Comparison of ENCODE assay signal across 20 cellular contexts in genomic region chr5:94689871-94690270, GRCh38.
DNase-seq lines count a peak whose midpoint lies in the region; ATAC-seq and TF ChIP-seq lines count a peak whose summit lies in the region.
"Had no signal": no experiment of that assay in that cellular context is flagged by ENCODE, and none has a peak within 500 bp of the region (broad histone marks: within the 10 kb centered on the region; RNA-seq: fewer than 3 reads in every experiment).

No MANE protein-coding gene starts in this region.

- H3K9me3 Mint-ChIP-seq in stimulated activated naive CD8-positive, alpha-beta T cell treated with anti-CD3 and anti-CD28 coated beads, Interleukin-15, Interleukin-2, amounts not matched to agents 100 ng/mL and 50 ng/mL, for 24 hours: no peaks in the 10 kb centered on the region
- no peaks in the 10 kb centered on the region for H3K9me3 Mint-ChIP-seq in stimulated activated naive CD8-positive, alpha-beta T cell treated with anti-CD3 and anti-CD28 coated beads, Interleukin-15, amount 100 ng/mL, for 72 hours
- no peaks in the 10 kb centered on the region for H3K9me3 Mint-ChIP-seq in endodermal cell
- H3K9me3 Mint-ChIP-seq: CD8-positive, alpha-beta memory T cell had no signal

- H3K9me3 ChIP-seq in T-helper 17 cell (ENCODE audit: control insufficient read depth, low read length, poor library complexity, severe bottlenecking): no peaks in the 10 kb centered on the region
- no peaks in the 10 kb centered on the region for H3K9me3 ChIP-seq in endodermal cell (ENCODE audit: control insufficient read depth, low read length)
- H3K9me3 ChIP-seq: BLaER1 treated with 17β-estradiol and CSF1 and Interleukin-3, amounts not matched to agents 10 nM and 100 nM; Peyer's patch; SJSA1 had no signal

- no peak for ATAC-seq in stimulated activated naive CD8-positive, alpha-beta T cell treated with anti-CD3 and anti-CD28 coated beads, Interleukin-15, amount 100 ng/mL, for 72 hours
- no peak for ATAC-seq in T-helper 17 cell
- ATAC-seq in GM21423 (IDR thresholded peaks at IDR 0.05; ENCODE audit: unreplicated experiment): no peak
- no peak for ATAC-seq in HG02763 (IDR thresholded peaks at IDR 0.05; ENCODE audit: unreplicated experiment)

- peak overlapping the region; percentile 12 for H3K27ac Mint-ChIP-seq in stimulated activated naive CD8-positive, alpha-beta T cell treated with anti-CD3 and anti-CD28 coated beads, Interleukin-15, Interleukin-2, amounts not matched to agents 100 ng/mL and 50 ng/mL, for 24 hours
- H3K27ac Mint-ChIP-seq in stimulated activated naive CD8-positive, alpha-beta T cell treated with anti-CD3 and anti-CD28 coated beads, Interleukin-15, amount 100 ng/mL, for 72 hours: no peak overlapping the region
- peak overlapping the region; percentile 51 for H3K27ac Mint-ChIP-seq in T-helper 17 cell
- H3K27ac Mint-ChIP-seq in endodermal cell: no peak overlapping the region

- no peak overlapping the region for H3K9ac ChIP-seq in endodermal cell (ENCODE audit: extremely low read depth, low read length, poor library complexity, severe bottlenecking)
- H3K9ac ChIP-seq: BLaER1 treated with 17β-estradiol and CSF1 and Interleukin-3, amounts not matched to agents 10 nM and 100 nM; GM23248 had no signal

- H3K36me3 ChIP-seq in endodermal cell (ENCODE audit: control insufficient read depth, insufficient read depth, low read length): peaks cover 59% of the 10 kb centered on the region

- H3K36me3 Mint-ChIP-seq in stimulated activated naive CD8-positive, alpha-beta T cell treated with anti-CD3 and anti-CD28 coated beads, Interleukin-15, Interleukin-2, amounts not matched to agents 100 ng/mL and 50 ng/mL, for 24 hours (ENCODE audit: low read depth): peaks cover 54% of the 10 kb centered on the region
- H3K36me3 Mint-ChIP-seq in T-helper 17 cell (ENCODE audit: low read depth) (peaks cover 6% of the 10 kb centered on the region), endodermal cell (ENCODE audit: low read depth) (peaks cover 28% of the 10 kb centered on the region)

- peak overlapping the region; percentile 56 for H3K27ac ChIP-seq in endodermal cell (ENCODE audit: low read depth, low read length)
- H3K27ac ChIP-seq: BLaER1 treated with 17β-estradiol and CSF1 and Interleukin-3, amounts not matched to agents 10 nM and 100 nM; GM23248; Peyer's patch; SJSA1 had no signal

- no peak for DNase-seq in stimulated activated naive CD8-positive, alpha-beta T cell treated with anti-CD3 and anti-CD28 coated beads, Interleukin-15, amount 100 ng/mL, for 72 hours
- DNase-seq in T-helper 17 cell (no peak), endodermal cell (no peak), NCI-H82 (lab: John Stamatoyannopoulos, UW) (no peak)
- DNase-seq: CD8-positive, alpha-beta memory T cell; GDM1; GM23248; HCEC 1CT; KBM-7; NCI-H1417 treated with DMSO at 0.1 percent for 48 hours; NCI-H2029; NCI-H345; NCI-H526; NK-92 treated with Interleukin-12 subunit alpha and Interleukin-12 subunit beta, amount 100 ng/mL, for 24 hours; Peyer's patch had no signal

- no peak overlapping the region for H3K4me3 ChIP-seq in endodermal cell (ENCODE audit: low read length)
- H3K4me3 ChIP-seq: BLaER1 treated with 17β-estradiol and CSF1 and Interleukin-3, amounts not matched to agents 10 nM and 100 nM; GM23248; Peyer's patch; SJSA1 had no signal

- no peaks in the 10 kb centered on the region for H3K4me1 ChIP-seq in endodermal cell (ENCODE audit: control insufficient read depth, insufficient read depth, low read length)
- H3K4me1 ChIP-seq: BLaER1 treated with 17β-estradiol and CSF1 and Interleukin-3, amounts not matched to agents 10 nM and 100 nM; Peyer's patch had no signal

- TF ChIP-seq CTCF in endodermal cell (conservative IDR thresholded peaks at IDR 0.05): no peak

- WGBS in endodermal cell (ENCODE audit: insufficient coverage in 1 of 2, insufficient read length in 1 of 2), 2 experiments: 83% methylated on average over 1 of the region's 1 CpG; no CpG with 5 or more reads in 1 of the 2 experiments

- no peaks in the 10 kb centered on the region for H3K27me3 Mint-ChIP-seq in stimulated activated naive CD8-positive, alpha-beta T cell treated with anti-CD3 and anti-CD28 coated beads, Interleukin-15, Interleukin-2, amounts not matched to agents 100 ng/mL and 50 ng/mL, for 24 hours
- H3K27me3 Mint-ChIP-seq in stimulated activated naive CD8-positive, alpha-beta T cell treated with anti-CD3 and anti-CD28 coated beads, Interleukin-15, amount 100 ng/mL, for 72 hours: no peaks in the 10 kb centered on the region
- H3K27me3 Mint-ChIP-seq in T-helper 17 cell (no peaks in the 10 kb centered on the region), endodermal cell (ENCODE audit: insufficient read depth) (no peaks in the 10 kb centered on the region)
- H3K27me3 Mint-ChIP-seq: CD8-positive, alpha-beta memory T cell had no signal

- H3K4me1 Mint-ChIP-seq in stimulated activated naive CD8-positive, alpha-beta T cell treated with anti-CD3 and anti-CD28 coated beads, Interleukin-15, Interleukin-2, amounts not matched to agents 100 ng/mL and 50 ng/mL, for 24 hours (ENCODE audit: low read depth): no peaks in the 10 kb centered on the region
- H3K4me1 Mint-ChIP-seq in stimulated activated naive CD8-positive, alpha-beta T cell treated with anti-CD3 and anti-CD28 coated beads, Interleukin-15, amount 100 ng/mL, for 72 hours: no peaks in the 10 kb centered on the region
- peaks cover 2% of the 10 kb centered on the region for H3K4me1 Mint-ChIP-seq in T-helper 17 cell
- H3K4me1 Mint-ChIP-seq in endodermal cell: peaks cover 12% of the 10 kb centered on the region

- no peaks in the 10 kb centered on the region for H3K27me3 ChIP-seq in endodermal cell (ENCODE audit: control insufficient read depth, insufficient read depth, low read length, poor library complexity, severe bottlenecking)
- H3K27me3 ChIP-seq: BLaER1 treated with 17β-estradiol and CSF1 and Interleukin-3, amounts not matched to agents 10 nM and 100 nM; Peyer's patch; SJSA1 had no signal

- H3K4me3 Mint-ChIP-seq in stimulated activated naive CD8-positive, alpha-beta T cell treated with anti-CD3 and anti-CD28 coated beads, Interleukin-15, Interleukin-2, amounts not matched to agents 100 ng/mL and 50 ng/mL, for 24 hours: no peak overlapping the region
- no peak overlapping the region for H3K4me3 Mint-ChIP-seq in stimulated activated naive CD8-positive, alpha-beta T cell treated with anti-CD3 and anti-CD28 coated beads, Interleukin-15, amount 100 ng/mL, for 72 hours
- H3K4me3 Mint-ChIP-seq in T-helper 17 cell: no peak overlapping the region
- no peak overlapping the region for H3K4me3 Mint-ChIP-seq in endodermal cell
- H3K4me3 Mint-ChIP-seq: CD8-positive, alpha-beta memory T cell had no signal

Comparison
In these comparisons a context has a peak if more than half of its experiments do, and no peak if none do; other contexts are left out.
1. H3K27ac Mint-ChIP-seq: peak in stimulated activated naive CD8-positive, alpha-beta T cell treated with anti-CD3 and anti-CD28 coated beads, Interleukin-15, Interleukin-2, amounts not matched to agents 100 ng/mL and 50 ng/mL, for 24 hours (single experiment) and T-helper 17 cell (single experiment); none in stimulated activated naive CD8-positive, alpha-beta T cell treated with anti-CD3 and anti-CD28 coated beads, Interleukin-15, amount 100 ng/mL, for 72 hours (0 of 2) and endodermal cell (single experiment).